In the genomic region with DNA sequence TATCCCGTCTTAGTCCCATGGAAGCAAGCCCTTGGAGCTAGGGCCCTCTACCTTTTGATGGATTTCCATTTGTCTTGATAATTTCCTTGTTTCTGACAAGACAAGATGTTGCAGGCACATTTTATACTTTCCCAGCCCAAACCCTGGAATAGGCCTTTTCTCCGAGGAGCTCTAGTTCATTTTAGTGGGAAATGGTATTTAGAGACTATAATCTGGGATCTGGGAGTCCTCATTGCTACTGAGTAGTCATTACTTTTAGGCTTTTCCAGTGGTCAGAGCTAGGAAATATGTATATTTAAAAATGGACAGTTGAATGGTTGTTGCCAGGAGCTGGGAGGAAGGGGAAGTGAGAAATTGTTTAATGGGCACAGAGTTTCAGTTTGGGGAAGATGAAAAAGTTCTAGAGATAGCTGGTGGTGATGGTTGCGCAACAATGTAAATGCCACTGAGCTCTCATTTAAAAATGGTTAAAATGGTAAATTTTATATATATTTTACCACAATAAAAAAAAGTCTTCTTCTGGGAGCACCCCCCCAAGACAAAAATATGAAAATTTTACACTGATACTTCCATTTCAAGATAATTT, we compare ENCODE assay signal across 2 cellular contexts.
TF ChIP-seq lines count a peak whose summit lies in the region.

No MANE protein-coding gene starts in this region.

TF ChIP-seq in HepG2, 621 proteins besides CTCF, POLR2A, EP300 and RAD21:
- TF ChIP-seq CEBPG (CRISPR knock-in tag; IDR thresholded peaks at IDR 0.05) (peak; percentile 53), CEBPB (IDR thresholded peaks at IDR 0.05; ENCODE audit: borderline replicate concordance, low read depth, low read length) (peak; percentile 87), ZNF605 (CRISPR knock-in tag; IDR thresholded peaks at IDR 0.05) (peak; percentile 66), BHLHE40 (IDR thresholded peaks at IDR 0.05; ENCODE audit: low read length) (no peak)
- TF ChIP-seq, protein P1, sequence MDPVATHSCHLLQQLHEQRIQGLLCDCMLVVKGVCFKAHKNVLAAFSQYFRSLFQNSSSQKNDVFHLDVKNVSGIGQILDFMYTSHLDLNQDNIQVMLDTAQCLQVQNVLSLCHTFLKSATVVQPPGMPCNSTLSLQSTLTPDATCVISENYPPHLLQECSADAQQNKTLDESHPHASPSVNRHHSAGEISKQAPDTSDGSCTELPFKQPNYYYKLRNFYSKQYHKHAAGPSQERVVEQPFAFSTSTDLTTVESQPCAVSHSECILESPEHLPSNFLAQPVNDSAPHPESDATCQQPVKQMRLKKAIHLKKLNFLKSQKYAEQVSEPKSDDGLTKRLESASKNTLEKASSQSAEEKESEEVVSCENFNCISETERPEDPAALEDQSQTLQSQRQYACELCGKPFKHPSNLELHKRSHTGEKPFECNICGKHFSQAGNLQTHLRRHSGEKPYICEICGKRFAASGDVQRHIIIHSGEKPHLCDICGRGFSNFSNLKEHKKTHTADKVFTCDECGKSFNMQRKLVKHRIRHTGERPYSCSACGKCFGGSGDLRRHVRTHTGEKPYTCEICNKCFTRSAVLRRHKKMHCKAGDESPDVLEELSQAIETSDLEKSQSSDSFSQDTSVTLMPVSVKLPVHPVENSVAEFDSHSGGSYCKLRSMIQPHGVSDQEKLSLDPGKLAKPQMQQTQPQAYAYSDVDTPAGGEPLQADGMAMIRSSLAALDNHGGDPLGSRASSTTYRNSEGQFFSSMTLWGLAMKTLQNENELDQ (CRISPR knock-in tag; IDR thresholded peaks at IDR 0.05; ENCODE audit: borderline replicate concordance) = no peak
- TF ChIP-seq, protein P2, sequence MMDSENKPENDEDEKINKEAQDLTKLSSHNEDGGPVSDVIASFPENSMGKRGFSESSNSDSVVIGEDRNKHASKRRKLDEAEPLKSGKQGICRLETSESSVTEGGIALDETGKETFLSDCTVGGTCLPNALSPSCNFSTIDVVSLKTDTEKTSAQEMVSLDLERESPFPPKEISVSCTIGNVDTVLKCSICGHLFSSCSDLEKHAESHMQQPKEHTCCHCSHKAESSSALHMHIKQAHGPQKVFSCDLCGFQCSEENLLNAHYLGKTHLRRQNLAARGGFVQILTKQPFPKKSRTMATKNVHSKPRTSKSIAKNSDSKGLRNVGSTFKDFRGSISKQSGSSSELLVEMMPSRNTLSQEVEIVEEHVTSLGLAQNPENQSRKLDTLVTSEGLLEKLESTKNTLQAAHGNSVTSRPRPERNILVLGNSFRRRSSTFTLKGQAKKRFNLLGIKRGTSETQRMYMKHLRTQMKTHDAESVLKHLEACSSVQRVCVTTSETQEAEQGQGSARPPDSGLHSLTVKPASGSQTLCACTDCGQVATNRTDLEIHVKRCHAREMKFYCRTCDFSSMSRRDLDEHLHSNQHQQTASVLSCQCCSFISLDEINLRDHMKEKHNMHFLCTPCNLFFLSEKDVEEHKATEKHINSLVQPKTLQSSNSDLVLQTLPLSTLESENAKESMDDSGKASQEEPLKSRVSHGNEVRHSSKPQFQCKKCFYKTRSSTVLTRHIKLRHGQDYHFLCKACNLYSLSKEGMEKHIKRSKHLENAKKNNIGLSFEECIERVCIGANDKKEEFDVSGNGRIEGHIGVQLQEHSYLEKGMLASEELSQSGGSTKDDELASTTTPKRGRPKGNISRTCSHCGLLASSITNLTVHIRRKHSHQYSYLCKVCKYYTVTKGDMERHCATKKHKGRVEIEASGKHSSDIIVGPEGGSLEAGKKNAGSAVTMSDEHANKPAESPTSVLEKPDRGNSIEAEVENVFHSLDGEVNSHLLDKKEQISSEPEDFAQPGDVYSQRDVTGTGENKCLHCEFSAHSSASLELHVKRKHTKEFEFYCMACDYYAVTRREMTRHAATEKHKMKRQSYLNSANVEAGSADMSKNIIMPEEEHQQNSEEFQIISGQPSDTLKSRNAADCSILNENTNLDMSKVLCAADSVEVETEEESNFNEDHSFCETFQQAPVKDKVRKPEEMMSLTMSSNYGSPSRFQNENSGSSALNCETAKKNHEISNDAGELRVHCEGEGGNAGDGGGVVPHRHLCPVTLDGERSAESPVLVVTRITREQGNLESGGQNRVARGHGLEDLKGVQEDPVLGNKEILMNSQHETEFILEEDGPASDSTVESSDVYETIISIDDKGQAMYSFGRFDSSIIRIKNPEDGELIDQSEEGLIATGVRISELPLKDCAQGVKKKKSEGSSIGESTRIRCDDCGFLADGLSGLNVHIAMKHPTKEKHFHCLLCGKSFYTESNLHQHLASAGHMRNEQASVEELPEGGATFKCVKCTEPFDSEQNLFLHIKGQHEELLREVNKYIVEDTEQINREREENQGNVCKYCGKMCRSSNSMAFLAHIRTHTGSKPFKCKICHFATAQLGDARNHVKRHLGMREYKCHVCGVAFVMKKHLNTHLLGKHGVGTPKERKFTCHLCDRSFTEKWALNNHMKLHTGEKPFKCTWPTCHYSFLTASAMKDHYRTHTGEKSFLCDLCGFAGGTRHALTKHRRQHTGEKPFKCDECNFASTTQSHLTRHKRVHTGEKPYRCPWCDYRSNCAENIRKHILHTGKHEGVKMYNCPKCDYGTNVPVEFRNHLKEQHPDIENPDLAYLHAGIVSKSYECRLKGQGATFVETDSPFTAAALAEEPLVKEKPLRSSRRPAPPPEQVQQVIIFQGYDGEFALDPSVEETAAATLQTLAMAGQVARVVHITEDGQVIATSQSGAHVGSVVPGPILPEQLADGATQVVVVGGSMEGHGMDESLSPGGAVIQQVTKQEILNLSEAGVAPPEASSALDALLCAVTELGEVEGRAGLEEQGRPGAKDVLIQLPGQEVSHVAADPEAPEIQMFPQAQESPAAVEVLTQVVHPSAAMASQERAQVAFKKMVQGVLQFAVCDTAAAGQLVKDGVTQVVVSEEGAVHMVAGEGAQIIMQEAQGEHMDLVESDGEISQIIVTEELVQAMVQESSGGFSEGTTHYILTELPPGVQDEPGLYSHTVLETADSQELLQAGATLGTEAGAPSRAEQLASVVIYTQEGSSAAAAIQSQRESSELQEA (CRISPR knock-in tag; IDR thresholded peaks at IDR 0.05; ENCODE audit: not compliant biosample characterization) = no peak

TF ChIP-seq in IMR-90, 13 proteins besides CTCF, POLR2A, EP300 and RAD21:
- TF ChIP-seq RFX5 (IDR thresholded peaks at IDR 0.05; ENCODE audit: low read depth, low read length) = no peak
- TF ChIP-seq, protein P3, sequence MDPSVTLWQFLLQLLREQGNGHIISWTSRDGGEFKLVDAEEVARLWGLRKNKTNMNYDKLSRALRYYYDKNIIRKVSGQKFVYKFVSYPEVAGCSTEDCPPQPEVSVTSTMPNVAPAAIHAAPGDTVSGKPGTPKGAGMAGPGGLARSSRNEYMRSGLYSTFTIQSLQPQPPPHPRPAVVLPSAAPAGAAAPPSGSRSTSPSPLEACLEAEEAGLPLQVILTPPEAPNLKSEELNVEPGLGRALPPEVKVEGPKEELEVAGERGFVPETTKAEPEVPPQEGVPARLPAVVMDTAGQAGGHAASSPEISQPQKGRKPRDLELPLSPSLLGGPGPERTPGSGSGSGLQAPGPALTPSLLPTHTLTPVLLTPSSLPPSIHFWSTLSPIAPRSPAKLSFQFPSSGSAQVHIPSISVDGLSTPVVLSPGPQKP (IDR thresholded peaks at IDR 0.05; ENCODE audit: borderline replicate concordance, low read depth, low read length) = no peak
- TF ChIP-seq CEBPB (IDR thresholded peaks at IDR 0.05; ENCODE audit: low read depth, low read length) = peak; percentile 94
- no peak for TF ChIP-seq BHLHE40 (IDR thresholded peaks at IDR 0.05; ENCODE audit: low read depth, low read length)
